ENCODE assay signal across 32 cellular contexts in genomic region chr22:39577900-39578299, GRCh38. TPM values are rescaled to one million over a fixed set of nuclear protein-coding genes. Genes with fewer than 3 reads are reported as not detected.
"Had no signal": no experiment of that assay in that cellular context is flagged by ENCODE, and none has a peak within 500 bp of the region (broad histone marks: within the 10 kb centered on the region; RNA-seq: fewer than 3 reads in every experiment).

No MANE protein-coding gene starts in this region.

- ATAC-seq: activated CD4-positive, alpha-beta T cell treated with anti-CD3 and anti-CD28 coated beads for 36 hours; activated CD4-positive, CD25-positive, alpha-beta regulatory T cell treated with anti-CD3 and anti-CD28 coated beads, Interleukin-2, amount 50 U/mL, for 24 hours; activated CD8-positive, alpha-beta memory T cell treated with anti-CD3 and anti-CD28 coated beads, Interleukin-2, amount 10 ng/mL, durations not matched to agents 7 days and 5 days; activated CD8-positive, alpha-beta T cell treated with anti-CD3 and anti-CD28 coated beads, Interleukin-2, amount 10 ng/mL, durations not matched to agents 7 days and 5 days; activated naive CD8-positive, alpha-beta T cell treated with anti-CD3 and anti-CD28 coated beads, Interleukin-2, amount 50 U/mL, for 24 hours; WTC11 had no signal

- H3K36me3 ChIP-seq: ascending aorta, cardiac muscle cell, WERI-Rb-1 had no signal

- H3K9me3 ChIP-seq: ascending aorta had no signal

- H3K4me3 ChIP-seq: ascending aorta, cardiac muscle cell had no signal

- DNase-seq: activated CD4-positive, alpha-beta memory T cell treated with anti-CD3 and anti-CD28 coated beads, Interleukin-2, amount 10 ng/mL, durations not matched to agents 7 days and 5 days; activated CD4-positive, alpha-beta T cell treated with anti-CD3 and anti-CD28 coated beads for 1 hour; activated CD4-positive, alpha-beta T cell treated with anti-CD3 and anti-CD28 coated beads for 36 hours; activated CD4-positive, alpha-beta T cell treated with anti-CD3 and anti-CD28 coated beads for 48 hours; activated CD4-positive, alpha-beta T cell treated with anti-CD3 and anti-CD28 coated beads, Interleukin-2, amount 10 ng/mL, durations not matched to agents 7 days and 5 days; activated CD4-positive, alpha-beta T cell treated with anti-CD3 and anti-CD28 coated beads, Interleukin-2, amount 50 U/mL, for 48 hours; activated CD4-positive, CD25-positive, alpha-beta regulatory T cell; activated CD8-positive, alpha-beta memory T cell treated with anti-CD3 and anti-CD28 coated beads for 24 hours; activated CD8-positive, alpha-beta memory T cell treated with anti-CD3 and anti-CD28 coated beads, Interleukin-2, amount 10 ng/mL, durations not matched to agents 7 days and 5 days; activated CD8-positive, alpha-beta memory T cell treated with anti-CD3 and anti-CD28 coated beads, Interleukin-2, amount 50 U/mL, for 48 hours; activated CD8-positive, alpha-beta T cell treated with anti-CD3 and anti-CD28 coated beads, Interleukin-2, amount 10 ng/mL, durations not matched to agents 7 days and 5 days; activated effector memory CD4-positive, alpha-beta T cell treated with Interleukin-2 at 50 U/mL for 16 hours; activated gamma-delta T cell; activated naive CD4-positive, alpha-beta T cell treated with anti-CD3 and anti-CD28 coated beads, Interleukin-2, amount 10 ng/mL, durations not matched to agents 7 days and 5 days; activated naive CD4-positive, alpha-beta T cell treated with Interleukin-2 at 50 U/mL for 16 hours; activated naive CD8-positive, alpha-beta T cell treated with anti-CD3 and anti-CD28 coated beads, Interleukin-2, amount 10 ng/mL, durations not matched to agents 7 days and 5 days; activated naive CD8-positive, alpha-beta T cell treated with anti-CD3 and anti-CD28 coated beads, Interleukin-2, amount 50 U/mL, for 24 hours; activated T-cell treated with anti-CD3 and anti-CD28 coated beads, Interleukin-2, amount 50 U/mL, for 24 hours; activated T-cell treated with anti-CD3 and anti-CD28 coated beads, Interleukin-2, amount 50 U/mL, for 48 hours; amygdala; anterior cingulate cortex; caudate nucleus; cerebellar nuclear complex; T-helper 1 cell; T-helper 2 cell; T-helper 9 cell; WERI-Rb-1 had no signal

- H3K27ac ChIP-seq: ascending aorta, cardiac muscle cell, WERI-Rb-1 had no signal

- H3K27me3 ChIP-seq: ascending aorta, cardiac muscle cell had no signal

- H3K4me1 ChIP-seq: ascending aorta had no signal

RNA-seq across cellular contexts. Expression of gene CACNA1I, which starts 7.3 kb away (rescaled TPM):
- total RNA-seq: ascending aorta, bronchial epithelial cell had no signal
